8 cellular contexts compared by ENCODE assay signal in genomic region chr4:145937021-145937861, GRCh38. TPM values are rescaled to one million over a fixed set of nuclear protein-coding genes. Genes with fewer than 3 reads are reported as not detected.
DNase-seq lines count a peak whose midpoint lies in the region; ATAC-seq, FAIRE-seq and TF ChIP-seq lines count a peak whose summit lies in the region.

No MANE protein-coding gene starts in this region.

- no peaks in the 10 kb centered on the region for H3K9me3 ChIP-seq in endocrine pancreas (ENCODE audit: control insufficient read depth, low read length)

- peak overlapping the region; percentile 89 for H2BK5ac ChIP-seq in mesendoderm (ENCODE audit: low read length)

- H3K9ac ChIP-seq in endocrine pancreas (ENCODE audit: control insufficient read depth, insufficient read depth, low read length) (peak overlapping the region; percentile 81), mesendoderm (ENCODE audit: low read length) (peak overlapping the region; percentile 98)

- peaks cover 3% of the 10 kb centered on the region for H3K79me1 ChIP-seq in mesendoderm (ENCODE audit: low read length)

- peaks cover 38% of the 10 kb centered on the region for H3K79me2 ChIP-seq in mesendoderm (ENCODE audit: control insufficient read depth, insufficient read depth, low read length)

- DNase-seq in DMS153 treated with DMSO at 0.1 percent for 48 hours (lab: John Stamatoyannopoulos, UW; ENCODE audit: unreplicated experiment) (peak; percentile 18), H54 (ENCODE audit: insufficient read length, low spot score) (no peak), NCI-H510A (lab: John Stamatoyannopoulos, UW) (peak; percentile 13), mesendoderm (peak; percentile 83)
- peak; percentile 8 for DNase-seq in activated CD8-positive, alpha-beta memory T cell treated with anti-CD3 and anti-CD28 coated beads, Interleukin-2, amount 50 U/mL, for 24 hours (ENCODE audit: extremely low read depth)
- peak; percentile 31 for DNase-seq in stimulated activated CD8-positive, alpha-beta memory T cell treated with anti-CD3 and anti-CD28 coated beads, Interleukin-15, amount 100 ng/mL, for 24 hours (ENCODE audit: low read depth)

- H3K18ac ChIP-seq in mesendoderm (ENCODE audit: low read length): peak overlapping the region; percentile 96

- no peak for ATAC-seq in GM21576 (IDR thresholded peaks at IDR 0.05; ENCODE audit: unreplicated experiment)

- peak overlapping the region; percentile 99 for H3K4ac ChIP-seq in mesendoderm (ENCODE audit: low read depth, low read length)

- H2BK15ac ChIP-seq in mesendoderm (replicated peaks; ENCODE audit: low read depth): peak overlapping the region; percentile 99

- no peaks in the 10 kb centered on the region for H3K36me3 ChIP-seq in endocrine pancreas (ENCODE audit: control insufficient read depth, insufficient read depth, low read length)
- H3K36me3 ChIP-seq in mesendoderm (ENCODE audit: control insufficient read depth, insufficient read depth, low read length): no peaks in the 10 kb centered on the region

- no peaks in the 10 kb centered on the region for H3K27me3 ChIP-seq in endocrine pancreas (ENCODE audit: control insufficient read depth, insufficient read depth, low read length)
- no peaks in the 10 kb centered on the region for H3K27me3 ChIP-seq in mesendoderm (ENCODE audit: insufficient read depth, low read length, poor library complexity)

- no peak for FAIRE-seq in H54 (lab: Jason Lieb, UNC)

- peak overlapping the region; percentile 98 for H3K27ac ChIP-seq in mesendoderm (ENCODE audit: low read depth, low read length)

- WGBS in mesendoderm (ENCODE audit: extremely low coverage, insufficient coverage, low lambda C conversion rate): no CpG with 5 or more reads among the region's 89 CpGs

- peak; percentile 37; the same call in 1 of the 2 replicates for TF ChIP-seq POLR2A in H54 (IDR thresholded peaks at IDR 0.05; ENCODE audit: low read depth, low read length)

- no peak overlapping the region for H3K4me3 ChIP-seq in endocrine pancreas (ENCODE audit: control insufficient read depth, insufficient read depth, low read length)
- H3K4me3 ChIP-seq in mesendoderm (ENCODE audit: low read length): peak overlapping the region; percentile 98

- no peak overlapping the region for H3K23ac ChIP-seq in mesendoderm (ENCODE audit: low read length)

- H4K8ac ChIP-seq in mesendoderm (ENCODE audit: low read depth, low read length): peak overlapping the region; percentile 90

- peak overlapping the region; percentile 100 for H2BK120ac ChIP-seq in mesendoderm (ENCODE audit: low read depth, low read length)

- H4K5ac ChIP-seq in mesendoderm (ENCODE audit: low read length): no peak overlapping the region

- H2AK5ac ChIP-seq in mesendoderm (ENCODE audit: low read length): no peak overlapping the region

- peak overlapping the region; percentile 99 for H3K56ac ChIP-seq in mesendoderm (ENCODE audit: low read length)

- H3K4me2 ChIP-seq in mesendoderm (ENCODE audit: low read length): peak overlapping the region; percentile 25

- H3K4me1 ChIP-seq in endocrine pancreas (ENCODE audit: control insufficient read depth, insufficient read depth, low read length) (peaks cover 19% of the 10 kb centered on the region), mesendoderm (ENCODE audit: control insufficient read depth, low read depth, low read length) (peaks cover 6% of the 10 kb centered on the region)

RNA-seq across cellular contexts. Expression of gene ZNF827, which starts 1.4 kb away (rescaled TPM):
- 11.1 TPM for polyA plus RNA-seq in mesendoderm (2013, experiment 1 of 2)
- 11.5 TPM for polyA plus RNA-seq in mesendoderm (2013, experiment 2 of 2)
